Comparison of ENCODE assay signal across 14 cellular contexts in the genomic region with DNA sequence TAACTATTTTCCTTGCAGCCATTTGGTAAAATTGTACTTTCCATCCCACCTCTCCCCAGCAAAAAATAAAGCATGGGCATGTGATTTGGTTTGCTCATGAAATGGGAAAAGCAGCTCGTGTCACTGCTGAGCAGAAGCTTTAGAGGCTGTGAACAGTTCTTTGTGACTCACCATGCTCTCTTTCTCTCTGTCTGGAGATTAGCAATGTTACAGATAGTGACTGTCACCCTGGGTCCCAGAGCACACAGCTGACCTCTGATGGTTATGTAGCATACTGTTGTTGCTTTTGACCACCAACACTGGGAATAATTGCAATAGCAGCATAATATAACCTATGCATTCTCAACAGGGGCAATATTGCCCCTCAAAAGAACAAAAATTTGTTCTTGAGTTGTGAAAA.
DNase-seq lines count a peak whose midpoint lies in the region; ATAC-seq and TF ChIP-seq lines count a peak whose summit lies in the region.
"Had no signal": no experiment of that assay in that cellular context is flagged by ENCODE, and none has a peak within 500 bp of the region (broad histone marks: within the 10 kb centered on the region; RNA-seq: fewer than 3 reads in every experiment).

No MANE protein-coding gene starts in this region.

- H2AK5ac ChIP-seq in mesenchymal stem cell (ENCODE audit: low read length, severe bottlenecking), result no peak overlapping the region

- H4K91ac ChIP-seq in mesenchymal stem cell (ENCODE audit: low read length), result no peak overlapping the region

- no peak overlapping the region for H3K4me3 Mint-ChIP-seq in activated T-helper 1 cell treated with anti-CD3 and anti-CD28 coated beads, Interleukin-12 subunit alpha, Interleukin-12 subunit beta, Interleukin-2, Interleukin-4 antibody, amounts not matched to agents 30 ng/mL and 10 ng/mL and 1 ng/mL, durations not matched to agents 14 hours and 24 hours and 36 hours

- peaks cover 16% of the 10 kb centered on the region for H3K9me3 ChIP-seq in mesenchymal stem cell (ENCODE audit: control insufficient read depth, low read length)
- no peaks in the 10 kb centered on the region for H3K9me3 ChIP-seq in gastroesophageal sphincter

- no peaks in the 10 kb centered on the region for H3K36me3 Mint-ChIP-seq in activated T-helper 1 cell treated with anti-CD3 and anti-CD28 coated beads, Interleukin-12 subunit alpha, Interleukin-12 subunit beta, Interleukin-2, Interleukin-4 antibody, amounts not matched to agents 30 ng/mL and 10 ng/mL and 1 ng/mL, durations not matched to agents 14 hours and 24 hours and 36 hours (ENCODE audit: low read depth)

- no peak overlapping the region for H3K4ac ChIP-seq in mesenchymal stem cell (ENCODE audit: low read depth in 1 of 2, low read length in 2 of 2)

- H2BK15ac ChIP-seq in mesenchymal stem cell (ENCODE audit: low read depth, poor library complexity, severe bottlenecking), result no peak overlapping the region

- WGBS in mesenchymal stem cell, result 33% methylated on average over 1 of the region's 1 CpG
- WGBS in gastroesophageal sphincter (ENCODE audit: low coverage in 1 of 2), 2 donors, result 33 to 50% methylated on average over 1 of the region's 1 CpG

- no peak for TF ChIP-seq EP300 in gastroesophageal sphincter (IDR thresholded peaks at IDR 0.05)

- H2BK12ac ChIP-seq in mesenchymal stem cell (ENCODE audit: low read length in 2 of 2), result no peak overlapping the region

- no peak overlapping the region for H3K18ac ChIP-seq in mesenchymal stem cell (ENCODE audit: low read depth in 1 of 2, low read length in 2 of 2)

- H3K4me2 ChIP-seq in mesenchymal stem cell (ENCODE audit: low read length, poor library complexity, severe bottlenecking), result no peak overlapping the region

- no peaks in the 10 kb centered on the region for H3K36me3 ChIP-seq in mesenchymal stem cell (ENCODE audit: control insufficient read depth in 1 of 2, insufficient read depth in 2 of 2, low read depth in 1 of 2, low read length in 2 of 2)
- no peaks in the 10 kb centered on the region for H3K36me3 ChIP-seq in gastroesophageal sphincter

- H3K4me3 ChIP-seq in mesenchymal stem cell (ENCODE audit: insufficient read depth in 1 of 2, low read depth in 1 of 2, low read length in 2 of 2) (no peak overlapping the region), gastroesophageal sphincter (no peak overlapping the region)

- intact Hi-C loops in activated T-helper 1 cell treated with anti-CD3 and anti-CD28 coated beads, Interleukin-12 subunit alpha, Interleukin-12 subunit beta, Interleukin-2, Interleukin-4 antibody, amounts not matched to agents 30 ng/mL and 10 ng/mL and 1 ng/mL, durations not matched to agents 14 hours and 24 hours and 36 hours (cut with micrococcal nuclease), result no loop called here

- no peak overlapping the region for H2BK120ac ChIP-seq in mesenchymal stem cell (ENCODE audit: low read depth, low read length)

- peak; percentile 5 for DNase-seq in ELR (ENCODE audit: low read depth)
- DNase-seq in RKO (ENCODE audit: low spot score), result peak; percentile 60
- peak; percentile 14 to 22 for DNase-seq in erythroblast (lab: John Stamatoyannopoulos, UW)
- DNase-seq in mesenchymal stem cell, result peak; percentile 65
- DNase-seq in T1000 (lab: John Stamatoyannopoulos, UW), result no peak
- DNase-seq in activated T-helper 1 cell treated with anti-CD3 and anti-CD28 coated beads, Interleukin-12 subunit alpha, Interleukin-12 subunit beta, Interleukin-2, Interleukin-4 antibody, amounts not matched to agents 30 ng/mL and 10 ng/mL and 1 ng/mL, durations not matched to agents 14 hours and 24 hours and 36 hours (ENCODE audit: low spot score), result no peak
- DNase-seq in NCI-H1105 treated with DMSO at 0.1 percent for 48 hours (lab: John Stamatoyannopoulos, UW), result no peak
- DNase-seq: DMS79 treated with DMSO at 0.1 percent for 48 hours; midbrain; NCI-H187; stimulated activated CD4-positive, alpha-beta T cell treated with anti-CD3 and anti-CD28 coated beads, Interleukin-4, amount 100 ng/mL, for 1 hour; stimulated activated naive CD4-positive, alpha-beta T cell treated with Interleukin-2 at 50 U/mL for 16 hours had no signal

- H2AFZ ChIP-seq in mesenchymal stem cell (ENCODE audit: low read depth, low read length), result no peak overlapping the region

- H3K79me1 ChIP-seq in mesenchymal stem cell (replicated peaks; ENCODE audit: low read length, poor library complexity, severe bottlenecking), result no peaks in the 10 kb centered on the region

- H3K27ac ChIP-seq in mesenchymal stem cell (ENCODE audit: low read length, poor library complexity, severe bottlenecking) (no peak overlapping the region), gastroesophageal sphincter (peak overlapping the region in 1 of 4 donors; percentile 54)

- no peak overlapping the region for H3K23ac ChIP-seq in mesenchymal stem cell (ENCODE audit: low read length in 2 of 2)

- H3K14ac ChIP-seq in mesenchymal stem cell (ENCODE audit: low read length in 2 of 2), result no peak overlapping the region

- no peak overlapping the region for H3K27ac Mint-ChIP-seq in activated T-helper 1 cell treated with anti-CD3 and anti-CD28 coated beads, Interleukin-12 subunit alpha, Interleukin-12 subunit beta, Interleukin-2, Interleukin-4 antibody, amounts not matched to agents 30 ng/mL and 10 ng/mL and 1 ng/mL, durations not matched to agents 14 hours and 24 hours and 36 hours
- H3K27ac Mint-ChIP-seq: progenitor cell of endocrine pancreas had no signal

- H4K8ac ChIP-seq in mesenchymal stem cell (ENCODE audit: low read length), result no peak overlapping the region

- H3K4me1 ChIP-seq in mesenchymal stem cell (ENCODE audit: control insufficient read depth, insufficient read depth, low read depth, low read length) (no peaks in the 10 kb centered on the region), gastroesophageal sphincter (peaks cover 2 to 23% (median 7%) of the 10 kb centered on the region in 3 donors)

- ATAC-seq in gastroesophageal sphincter, result no peak

- no peak for TF ChIP-seq CTCF in gastroesophageal sphincter (IDR thresholded peaks at IDR 0.05)

- no peak overlapping the region for H3K9ac ChIP-seq in mesenchymal stem cell (ENCODE audit: low read length)

- no peaks in the 10 kb centered on the region for H3K27me3 ChIP-seq in mesenchymal stem cell (ENCODE audit: control insufficient read depth in 1 of 2, insufficient read depth in 1 of 2, low read length in 2 of 2)
- no peaks in the 10 kb centered on the region for H3K27me3 ChIP-seq in gastroesophageal sphincter

- peaks cover 4% of the 10 kb centered on the region for H3K9me3 Mint-ChIP-seq in activated T-helper 1 cell treated with anti-CD3 and anti-CD28 coated beads, Interleukin-12 subunit alpha, Interleukin-12 subunit beta, Interleukin-2, Interleukin-4 antibody, amounts not matched to agents 30 ng/mL and 10 ng/mL and 1 ng/mL, durations not matched to agents 14 hours and 24 hours and 36 hours

- H2BK5ac ChIP-seq in mesenchymal stem cell (ENCODE audit: low read depth, low read length, poor library complexity, severe bottlenecking), result no peak overlapping the region

- H3K27me3 Mint-ChIP-seq in activated T-helper 1 cell treated with anti-CD3 and anti-CD28 coated beads, Interleukin-12 subunit alpha, Interleukin-12 subunit beta, Interleukin-2, Interleukin-4 antibody, amounts not matched to agents 30 ng/mL and 10 ng/mL and 1 ng/mL, durations not matched to agents 14 hours and 24 hours and 36 hours (ENCODE audit: insufficient read depth), result no peaks in the 10 kb centered on the region
- H3K27me3 Mint-ChIP-seq: progenitor cell of endocrine pancreas had no signal

- TF ChIP-seq POLR2A in erythroblast (IDR thresholded peaks at IDR 0.05; ENCODE audit: low read length) (no peak), gastroesophageal sphincter (IDR thresholded peaks at IDR 0.05) (no peak)

- no peaks in the 10 kb centered on the region for H3K4me1 Mint-ChIP-seq in activated T-helper 1 cell treated with anti-CD3 and anti-CD28 coated beads, Interleukin-12 subunit alpha, Interleukin-12 subunit beta, Interleukin-2, Interleukin-4 antibody, amounts not matched to agents 30 ng/mL and 10 ng/mL and 1 ng/mL, durations not matched to agents 14 hours and 24 hours and 36 hours (ENCODE audit: low read depth)

Comparison
In these comparisons a context has a peak if more than half of its experiments do, and no peak if none do; other contexts are left out.
1. DNase-seq: peak in ELR (single experiment), RKO (single experiment), erythroblast (2 of 2) and mesenchymal stem cell (single experiment); none in T1000 (single experiment), activated T-helper 1 cell treated with anti-CD3 and anti-CD28 coated beads, Interleukin-12 subunit alpha, Interleukin-12 subunit beta, Interleukin-2, Interleukin-4 antibody, amounts not matched to agents 30 ng/mL and 10 ng/mL and 1 ng/mL, durations not matched to agents 14 hours and 24 hours and 36 hours (single experiment) and NCI-H1105 treated with DMSO at 0.1 percent for 48 hours (single experiment).